In the genomic region with DNA sequence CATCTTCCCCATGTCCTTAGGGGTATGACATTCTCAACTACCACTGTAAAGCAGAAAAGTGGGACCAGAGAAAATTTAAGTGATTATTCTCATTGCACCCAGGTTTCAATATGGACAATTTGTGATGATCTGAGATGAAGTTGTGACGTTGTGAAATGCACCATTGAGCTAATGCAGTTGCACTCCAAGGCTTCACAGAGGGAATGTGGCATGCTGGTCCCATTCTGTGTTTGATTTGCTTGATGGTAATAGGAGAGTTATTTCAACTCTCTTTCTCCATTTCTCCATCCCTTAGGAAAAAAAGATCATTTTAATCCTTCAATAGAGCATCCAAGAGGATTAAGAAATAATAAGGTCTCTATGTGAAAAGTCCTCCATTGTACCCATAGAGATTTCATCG, we compare ENCODE assay signal across 1 cellular context.
TF ChIP-seq lines count a peak whose summit lies in the region.

No MANE protein-coding gene starts in this region.

TF ChIP-seq in IMR-90, 13 proteins besides CTCF, POLR2A, EP300 and RAD21 (continued from another document):
- TF ChIP-seq, protein P1, sequence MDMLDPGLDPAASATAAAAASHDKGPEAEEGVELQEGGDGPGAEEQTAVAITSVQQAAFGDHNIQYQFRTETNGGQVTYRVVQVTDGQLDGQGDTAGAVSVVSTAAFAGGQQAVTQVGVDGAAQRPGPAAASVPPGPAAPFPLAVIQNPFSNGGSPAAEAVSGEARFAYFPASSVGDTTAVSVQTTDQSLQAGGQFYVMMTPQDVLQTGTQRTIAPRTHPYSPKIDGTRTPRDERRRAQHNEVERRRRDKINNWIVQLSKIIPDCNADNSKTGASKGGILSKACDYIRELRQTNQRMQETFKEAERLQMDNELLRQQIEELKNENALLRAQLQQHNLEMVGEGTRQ (IDR thresholded peaks at IDR 0.05; ENCODE audit: low read depth, low read length): no peak
- TF ChIP-seq MAFK (IDR thresholded peaks at IDR 0.05; ENCODE audit: low read depth, low read length) (no peak), RFX5 (IDR thresholded peaks at IDR 0.05; ENCODE audit: low read depth, low read length) (no peak), SMC3 (IDR thresholded peaks at IDR 0.05; ENCODE audit: low read depth, low read length) (no peak), MXI1 (IDR thresholded peaks at IDR 0.05; ENCODE audit: borderline replicate concordance, low read depth, low read length) (no peak)
